In the genomic region with DNA sequence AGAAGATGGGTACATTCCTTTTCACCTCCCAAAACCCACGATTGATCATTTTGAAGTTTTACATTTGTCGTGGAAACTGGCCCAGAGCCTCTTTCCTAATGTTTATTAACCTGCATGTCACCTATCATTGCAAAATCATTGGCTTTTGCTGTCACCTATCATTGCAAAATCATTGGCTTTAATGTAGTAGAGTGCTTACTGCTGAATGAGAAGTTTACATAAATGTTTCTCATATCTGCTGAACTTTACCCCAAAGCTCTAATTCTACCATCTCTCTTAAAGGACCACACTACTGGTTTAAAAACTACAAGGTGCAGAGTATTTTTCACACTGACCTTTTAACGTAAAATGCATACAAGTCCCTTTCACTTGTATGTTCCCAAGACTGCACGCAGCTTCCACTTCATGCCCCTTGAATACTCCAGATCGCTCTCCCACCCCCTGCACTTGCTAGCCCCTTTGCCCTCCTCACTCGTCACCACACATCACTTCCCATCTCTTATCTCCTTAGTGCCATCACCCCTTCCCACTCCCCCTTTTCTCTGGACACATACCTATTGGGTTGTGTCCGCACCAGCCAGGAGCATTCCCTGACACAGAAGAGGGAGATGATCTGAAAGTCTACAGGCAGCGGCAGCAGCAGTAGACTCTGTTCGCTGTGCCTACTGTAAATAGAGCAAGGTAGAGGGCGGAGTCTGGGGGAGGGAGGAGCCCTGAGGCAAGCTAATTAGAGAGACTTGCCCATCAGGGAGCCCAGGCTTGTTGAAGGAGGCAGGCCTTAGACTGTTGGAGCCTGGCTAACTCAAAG, we compare ENCODE assay signal across 8 cellular contexts. TPM values are rescaled to one million over a fixed set of nuclear protein-coding genes. Genes with fewer than 3 reads are reported as not detected.
DNase-seq lines count a peak whose midpoint lies in the region; ATAC-seq and TF ChIP-seq lines count a peak whose summit lies in the region.

No MANE protein-coding gene starts in this region.

- H3K4me3 Mint-ChIP-seq in memory B cell: peak overlapping the region; percentile 99
- no peak overlapping the region for H3K4me3 Mint-ChIP-seq in mesothelial cell of epicardium

- ATAC-seq in GM19023 (IDR thresholded peaks at IDR 0.05; ENCODE audit: unreplicated experiment) (peak; percentile 86), HG02759 (IDR thresholded peaks at IDR 0.05; ENCODE audit: unreplicated experiment) (peak; percentile 94), memory B cell (ENCODE audit: low read depth) (peak; percentile 95), gastroesophageal sphincter (no peak)

- H3K27me3 Mint-ChIP-seq in memory B cell (no peaks in the 10 kb centered on the region), mesothelial cell of epicardium (ENCODE audit: low read depth) (peaks cover 28% of the 10 kb centered on the region)

- H3K36me3 Mint-ChIP-seq in memory B cell (peaks cover 2% of the 10 kb centered on the region), mesothelial cell of epicardium (no peaks in the 10 kb centered on the region)

- H3K27ac Mint-ChIP-seq in memory B cell (peak overlapping the region; percentile 82), mesothelial cell of epicardium (no peak overlapping the region)

- H3K9me3 ChIP-seq in NT2/D1 (ENCODE audit: insufficient read depth, low read length) (no peaks in the 10 kb centered on the region), gastroesophageal sphincter (no peaks in the 10 kb centered on the region)

- H3K27me3 ChIP-seq in NT2/D1 (ENCODE audit: insufficient read depth, insufficient read length) (peaks cover 5% of the 10 kb centered on the region), gastroesophageal sphincter (no peaks in the 10 kb centered on the region)

- H3K9ac ChIP-seq in NT2/D1 (ENCODE audit: insufficient read length, low read depth): no peak overlapping the region

- no peaks in the 10 kb centered on the region for H3K36me3 ChIP-seq in NT2/D1 (ENCODE audit: insufficient read depth, insufficient read length, low read length)
- no peaks in the 10 kb centered on the region for H3K36me3 ChIP-seq in gastroesophageal sphincter

- no peak for TF ChIP-seq POLR2A in gastroesophageal sphincter (IDR thresholded peaks at IDR 0.05)

- no peak for TF ChIP-seq EP300 in gastroesophageal sphincter (IDR thresholded peaks at IDR 0.05)

- H3K4me1 Mint-ChIP-seq in memory B cell (peaks cover 50% of the 10 kb centered on the region), mesothelial cell of epicardium (peaks cover 2% of the 10 kb centered on the region)

- no peaks in the 10 kb centered on the region for H3K9me3 Mint-ChIP-seq in memory B cell
- no peaks in the 10 kb centered on the region for H3K9me3 Mint-ChIP-seq in mesothelial cell of epicardium

- H3K4me3 ChIP-seq in NT2/D1 (ENCODE audit: insufficient read length, low read depth) (no peak overlapping the region), gastroesophageal sphincter (no peak overlapping the region)

- H3K4me1 ChIP-seq in NT2/D1 (ENCODE audit: insufficient read depth, insufficient read length) (peaks cover 2% of the 10 kb centered on the region), gastroesophageal sphincter (no peaks in the 10 kb centered on the region)

- WGBS in gastroesophageal sphincter (ENCODE audit: low coverage in 1 of 2), 2 donors: 44 to 53% methylated on average over 7 to 8 of the region's 10 CpGs

- no peak overlapping the region for H3K27ac ChIP-seq in gastroesophageal sphincter

- TF ChIP-seq CTCF in mesothelial cell of epicardium (IDR thresholded peaks at IDR 0.05; ENCODE audit: unreplicated experiment) (no peak), gastroesophageal sphincter (IDR thresholded peaks at IDR 0.05) (no peak)

- peak; percentile 33 for DNase-seq in NT2/D1 (ENCODE audit: low read depth, low spot score)
- DNase-seq in memory B cell (ENCODE audit: low spot score in 2 of 2): peak; percentile 51 to 58
- DNase-seq in mesothelial cell of epicardium (ENCODE audit: low spot score in 2 of 2, unreplicated experiment in 2 of 2): no peak
- DNase-seq in MV-4-11 (lab: John Stamatoyannopoulos, UW): no peak
- DNase-seq in hypothalamus (lab: John Stamatoyannopoulos, UW): no peak

RNA-seq across cellular contexts. Expression of gene ATOSA, which starts 30.2 kb away (rescaled TPM):
- total RNA-seq in mesothelial cell of epicardium (38.8 to 43.7 TPM (median 41.4 TPM) in 3 replicates), gastroesophageal sphincter (100 to 1,000 TPM in 1 of 4 donors, 10 to 100 TPM in 3; 32.6 to 105 (median 64.3) TPM)

Comparison
In these comparisons a context has a peak if more than half of its experiments do, and no peak if none do; other contexts are left out.
1. DNase-seq: peak in NT2/D1 (single experiment) and memory B cell (2 of 2); none in mesothelial cell of epicardium (0 of 2), MV-4-11 (single experiment) and hypothalamus (0 of 51).